In genomic region chr15:27082526-27082925, GRCh38 we compare ENCODE assay signal across 25 cellular contexts.
"Had no signal": no experiment of that assay in that cellular context is flagged by ENCODE, and none has a peak within 500 bp of the region (broad histone marks: within the 10 kb centered on the region; RNA-seq: fewer than 3 reads in every experiment).

No MANE protein-coding gene starts in this region.

- H3K27ac ChIP-seq: esophagus squamous epithelium, heart right ventricle, left lung, prostate gland, right atrium auricular region, stomach, thyroid gland had no signal

- H3K9me3 Mint-ChIP-seq: nephron progenitor cell; stimulated activated effector memory CD8-positive, alpha-beta T cell treated with anti-CD3 and anti-CD28 coated beads, Interleukin-12 subunit alpha, Interleukin-12 subunit beta, amount 100 ng/mL, for 72 hours had no signal

- H3K27me3 ChIP-seq: esophagus squamous epithelium, heart right ventricle, left lung, right atrium auricular region, stomach, thyroid gland had no signal

- H3K4me3 ChIP-seq: esophagus squamous epithelium, heart right ventricle, left lung, prostate gland, right atrium auricular region, stomach, thyroid gland had no signal

- H3K36me3 Mint-ChIP-seq: naive thymus-derived CD4-positive, alpha-beta T cell; stimulated activated effector memory CD8-positive, alpha-beta T cell treated with anti-CD3 and anti-CD28 coated beads, Interleukin-12 subunit alpha, Interleukin-12 subunit beta, amount 100 ng/mL, for 72 hours had no signal

- H3K4me1 Mint-ChIP-seq: naive thymus-derived CD4-positive, alpha-beta T cell; stimulated activated effector memory CD8-positive, alpha-beta T cell treated with anti-CD3 and anti-CD28 coated beads, Interleukin-12 subunit alpha, Interleukin-12 subunit beta, amount 100 ng/mL, for 72 hours had no signal

- H3K9me3 ChIP-seq: esophagus squamous epithelium, heart right ventricle, left lung, prostate gland, right atrium auricular region, stomach, thyroid gland had no signal

- H3K27ac Mint-ChIP-seq: naive thymus-derived CD4-positive, alpha-beta T cell; nephron progenitor cell; stimulated activated effector memory CD8-positive, alpha-beta T cell treated with anti-CD3 and anti-CD28 coated beads, Interleukin-12 subunit alpha, Interleukin-12 subunit beta, amount 100 ng/mL, for 72 hours had no signal

- H3K4me3 Mint-ChIP-seq: naive thymus-derived CD4-positive, alpha-beta T cell; nephron progenitor cell; stimulated activated effector memory CD8-positive, alpha-beta T cell treated with anti-CD3 and anti-CD28 coated beads, Interleukin-12 subunit alpha, Interleukin-12 subunit beta, amount 100 ng/mL, for 72 hours had no signal

- FAIRE-seq: endothelial cell of umbilical vein, islet of Langerhans had no signal

- H3K36me3 ChIP-seq: esophagus squamous epithelium, heart right ventricle, left lung, prostate gland, right atrium auricular region, stomach, thyroid gland had no signal

- H3K4me1 ChIP-seq: esophagus squamous epithelium, heart right ventricle, left lung, prostate gland, right atrium auricular region, stomach, thyroid gland had no signal

- DNase-seq: dermis blood vessel endothelial cell; effector memory CD4-positive, alpha-beta T cell; esophagus squamous epithelium; foreskin melanocyte; glutamatergic neuron; heart right ventricle; hippocampal formation; left cardiac atrium; left lung; midbrain; naive thymus-derived CD4-positive, alpha-beta T cell; nephron progenitor cell; nucleus accumbens; stimulated activated CD4-positive, alpha-beta T cell treated with anti-CD3 and anti-CD28 coated beads, Interleukin-2, amount 100 ng/mL, for 24 hours; stimulated activated CD4-positive, alpha-beta T cell treated with anti-CD3 and anti-CD28 coated beads, Interleukin-4, amount 100 ng/mL, for 24 hours; stimulated activated naive CD4-positive, alpha-beta T cell treated with Interleukin-2 at 50 U/mL for 16 hours; stomach; thyroid gland; trophoblast cell had no signal

- H3K27me3 Mint-ChIP-seq: naive thymus-derived CD4-positive, alpha-beta T cell had no signal

- ATAC-seq: heart right ventricle; left cardiac atrium; left lung; naive thymus-derived CD4-positive, alpha-beta T cell; sciatic nerve; stimulated activated effector memory CD8-positive, alpha-beta T cell treated with anti-CD3 and anti-CD28 coated beads, Interleukin-12 subunit alpha, Interleukin-12 subunit beta, amount 100 ng/mL, for 72 hours had no signal
